1 cellular context compared by ENCODE assay signal in genomic region chr3:181707980-181708379, GRCh38.
TF ChIP-seq lines count a peak whose summit lies in the region.

No MANE protein-coding gene starts in this region.

TF ChIP-seq in GM23338, 12 proteins besides CTCF, POLR2A, EP300 and RAD21 (continued from another document):
- TF ChIP-seq ZNF462 (CRISPR knock-in tag; IDR thresholded peaks at IDR 0.05), result no peak
